In the genomic region with DNA sequence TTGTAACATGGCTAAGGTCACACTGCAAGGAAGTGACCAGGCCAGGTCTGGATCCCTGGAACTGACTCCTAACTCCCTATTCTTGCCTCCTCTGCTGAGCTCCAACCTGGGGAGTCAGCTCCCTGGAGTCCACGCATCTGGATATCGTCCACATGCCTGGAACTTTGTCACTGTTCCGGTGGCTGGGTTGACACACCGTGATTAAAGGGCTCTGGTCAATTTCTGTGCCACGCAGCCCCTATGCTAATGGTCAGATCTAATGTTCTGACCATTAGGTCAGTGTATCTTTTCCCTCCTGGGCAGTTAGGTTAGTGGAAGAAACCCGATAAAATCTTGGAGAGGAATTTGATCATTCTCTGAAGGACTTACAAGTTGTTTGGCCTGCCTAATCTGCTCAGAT, we compare ENCODE assay signal across 13 cellular contexts. TPM values are rescaled to one million over a fixed set of nuclear protein-coding genes. Genes with fewer than 3 reads are reported as not detected.
DNase-seq lines count a peak whose midpoint lies in the region; ATAC-seq and TF ChIP-seq lines count a peak whose summit lies in the region.
"Had no signal": no experiment of that assay in that cellular context is flagged by ENCODE, and none has a peak within 500 bp of the region (broad histone marks: within the 10 kb centered on the region; RNA-seq: fewer than 3 reads in every experiment).

No MANE protein-coding gene starts in this region.

- WGBS in heart left ventricle, 4 donors: 34 to 53% (median 46%) methylated on average over 6 of the region's 6 CpGs
- WGBS in heart right ventricle, 2 donors: 31 to 41% methylated on average over 6 of the region's 6 CpGs

- DNase-seq in heart left ventricle (peak in 3 of 5 donors; percentile 55 to 72 (median 56)), cardiac septum (ENCODE audit: low spot score) (no peak), heart right ventricle (no peak), neural crest cell (ENCODE audit: low read depth, low spot score) (no peak), vagina (ENCODE audit: extremely low spot score in 2 of 2) (no peak), COLO829 (ENCODE audit: low spot score) (no peak), AG08395 (ENCODE audit: low spot score) (no peak), nucleus accumbens (lab: John Stamatoyannopoulos, UW) (no peak)
- DNase-seq: naive B cell; NK-92 treated with Interleukin-12 subunit alpha and Interleukin-12 subunit beta, amount 100 ng/mL, for 24 hours; spleen had no signal

- H3K4me3 ChIP-seq in heart left ventricle: peak overlapping the region in 11 of 12 donors; percentile 54 to 95 (median 86)
- H3K4me3 ChIP-seq in heart right ventricle: peak overlapping the region; percentile 66 to 92 (median 80)
- peak overlapping the region in 1 of 2 donors; percentile 70 for H3K4me3 ChIP-seq in vagina
- H3K4me3 ChIP-seq: SK-N-MC had no signal

- TF ChIP-seq POLR2A in heart left ventricle (IDR thresholded peaks at IDR 0.05): no peak
- TF ChIP-seq POLR2A in vagina (IDR thresholded peaks at IDR 0.05): no peak

- H3K27ac Mint-ChIP-seq in neural crest cell (ENCODE audit: unreplicated experiment): no peak overlapping the region
- H3K27ac Mint-ChIP-seq: activated naive CD4-positive, alpha-beta T cell treated with anti-CD3 and anti-CD28 coated beads, Interleukin-2, amount 50 U/mL, for 72 hours had no signal

- peaks cover 71% of the 10 kb centered on the region for H3K27me3 Mint-ChIP-seq in neural crest cell (ENCODE audit: low read depth)

- H3K4me1 Mint-ChIP-seq in neural crest cell: peaks cover 39% of the 10 kb centered on the region

- no peaks in the 10 kb centered on the region for H3K36me3 Mint-ChIP-seq in neural crest cell (ENCODE audit: low read depth)
- H3K36me3 Mint-ChIP-seq: activated naive CD4-positive, alpha-beta T cell treated with anti-CD3 and anti-CD28 coated beads, Interleukin-2, amount 50 U/mL, for 72 hours; naive B cell had no signal

- TF ChIP-seq CTCF in heart left ventricle (IDR thresholded peaks at IDR 0.05): no peak
- no peak for TF ChIP-seq CTCF in heart right ventricle (IDR thresholded peaks at IDR 0.05)
- TF ChIP-seq CTCF in neural crest cell (conservative IDR thresholded peaks at IDR 0.05): no peak
- TF ChIP-seq CTCF in vagina (IDR thresholded peaks at IDR 0.05): no peak

- peak; percentile 18 to 29 (median 23) for ATAC-seq in heart left ventricle
- ATAC-seq in heart right ventricle: peak in 6 of 8 donors; percentile 9 to 32 (median 27)
- ATAC-seq: activated naive CD4-positive, alpha-beta T cell treated with anti-CD3 and anti-CD28 coated beads, Interleukin-2, amount 50 U/mL, for 72 hours had no signal

- peaks cover 0 to 19% (median 8%) of the 10 kb centered on the region in 9 donors for H3K36me3 ChIP-seq in heart left ventricle
- peaks cover 0 to 18% (median 14%) of the 10 kb centered on the region in 9 donors for H3K36me3 ChIP-seq in heart right ventricle
- no peaks in the 10 kb centered on the region for H3K36me3 ChIP-seq in vagina
- H3K36me3 ChIP-seq: spleen had no signal

- peak overlapping the region; percentile 86 to 99 (median 96) for H3K27ac ChIP-seq in heart left ventricle
- peak overlapping the region; percentile 90 to 100 (median 98) for H3K27ac ChIP-seq in heart right ventricle
- peak overlapping the region; percentile 88 for H3K27ac ChIP-seq in vagina
- H3K27ac ChIP-seq: SK-N-MC had no signal

- peaks cover 0 to 56% (median 0%) of the 10 kb centered on the region in 9 donors for H3K27me3 ChIP-seq in heart left ventricle
- peaks cover 0 to 67% (median 0%) of the 10 kb centered on the region in 7 donors for H3K27me3 ChIP-seq in heart right ventricle
- no peaks in the 10 kb centered on the region for H3K27me3 ChIP-seq in vagina

- no peaks in the 10 kb centered on the region for H3K9me3 ChIP-seq in heart left ventricle
- no peaks in the 10 kb centered on the region for H3K9me3 ChIP-seq in heart right ventricle
- H3K9me3 ChIP-seq in vagina: no peaks in the 10 kb centered on the region
- H3K9me3 ChIP-seq: spleen had no signal

- intact Hi-C loops in heart left ventricle (cut with DNase I) (loop anchor here (1.0 to 10.0 kb wide), 13 partner anchors 38 to 259 kb away; no protein-coding TSS in a partner anchor), cardiac septum (cut with DNase I) (loop anchor here (2.0 to 10.0 kb wide), 4 partner anchors 44 to 234 kb away; a partner anchor contains a TSS), heart right ventricle (cut with DNase I) (loop anchor here in 7 of 10 donors (2.0 to 10.0 kb wide), 8 partner anchors 99 to 364 kb away; no protein-coding TSS in a partner anchor), vagina (cut with DNase I) (loop anchor here (5.0 kb wide), 1 partner anchor 51 kb away; no protein-coding TSS in a partner anchor)

- peak overlapping the region; percentile 87 for H3K4me3 Mint-ChIP-seq in neural crest cell

- H3K4me1 ChIP-seq in heart left ventricle (peaks cover 0 to 30% (median 7%) of the 10 kb centered on the region in 12 donors), heart right ventricle (peaks cover 0 to 30% (median 9%) of the 10 kb centered on the region in 9 donors), vagina (peaks cover 17% of the 10 kb centered on the region)

- H3K9me3 Mint-ChIP-seq in neural crest cell: no peaks in the 10 kb centered on the region
- H3K9me3 Mint-ChIP-seq: activated naive CD4-positive, alpha-beta T cell treated with anti-CD3 and anti-CD28 coated beads, Interleukin-2, amount 50 U/mL, for 72 hours had no signal

RNA-seq across cellular contexts. Expression of a gene that starts 1.6 kb away (rescaled TPM):
- total RNA-seq in heart left ventricle: over 10,000 TPM in 7 of 9 donors, 1,000 to 10,000 TPM in 2; 9,722 to 18,689 (median 13,330) TPM
- polyA plus RNA-seq in heart left ventricle: over 10,000 TPM; 13,651 to 16,217 TPM
- total RNA-seq in cardiac septum: 14,297 TPM
- total RNA-seq in heart right ventricle: over 10,000 TPM; 11,955 to 17,571 (median 14,403) TPM
- polyA plus RNA-seq in heart right ventricle: over 10,000 TPM; 10,066 to 18,091 TPM
- total RNA-seq in neural crest cell: 67.5 and 71.0 TPM in 2 replicates
- 498 TPM for total RNA-seq in vagina

Comparison
In these comparisons a context has a peak if more than half of its experiments do, and no peak if none do; other contexts are left out.
1. DNase-seq: peak in heart left ventricle (3 of 5); none in cardiac septum (single experiment), heart right ventricle (0 of 2), neural crest cell (single experiment), vagina (0 of 2), COLO829 (single experiment), AG08395 (single experiment) and nucleus accumbens (0 of 56).
2. RNA of a gene that starts 1.6 kb away (total RNA-seq): 11,955 to 17,571 TPM in heart right ventricle, 14,297 TPM in cardiac septum (single experiment) and 9,722 to 18,689 TPM in heart left ventricle; 498 TPM in vagina (single experiment) and 67.5 to 71.0 TPM in neural crest cell; every median in the first group is over 10 times any median in the second.
3. Peak in every context shown above with its lines, with median percentiles within 50 percentile points of each other: H3K27ac ChIP-seq.